Comparison of ENCODE assay signal across 1 cellular context in the genomic region with DNA sequence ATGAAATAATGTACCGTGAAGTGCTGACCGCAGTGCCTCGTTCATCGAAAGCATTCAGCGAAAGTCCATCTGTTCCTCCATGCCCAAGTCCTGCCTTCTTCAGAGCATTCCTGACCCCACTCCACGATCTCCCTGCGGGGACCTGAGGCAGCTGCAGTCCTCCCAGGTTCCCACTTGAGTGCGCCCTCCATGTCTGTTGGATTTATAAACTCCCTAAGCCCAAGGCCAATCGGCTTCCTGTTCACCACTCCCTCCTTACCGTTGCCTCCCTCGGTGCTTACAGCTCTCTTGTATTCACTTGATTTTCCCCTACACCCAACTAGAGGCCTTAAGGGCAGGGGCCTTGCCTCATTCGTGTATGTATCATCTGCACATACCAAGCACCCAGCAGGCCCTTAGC.
TF ChIP-seq lines count a peak whose summit lies in the region.

No MANE protein-coding gene starts in this region.

TF ChIP-seq in H1, 55 proteins besides CTCF, POLR2A, EP300 and RAD21:
- TF ChIP-seq, protein P1, sequence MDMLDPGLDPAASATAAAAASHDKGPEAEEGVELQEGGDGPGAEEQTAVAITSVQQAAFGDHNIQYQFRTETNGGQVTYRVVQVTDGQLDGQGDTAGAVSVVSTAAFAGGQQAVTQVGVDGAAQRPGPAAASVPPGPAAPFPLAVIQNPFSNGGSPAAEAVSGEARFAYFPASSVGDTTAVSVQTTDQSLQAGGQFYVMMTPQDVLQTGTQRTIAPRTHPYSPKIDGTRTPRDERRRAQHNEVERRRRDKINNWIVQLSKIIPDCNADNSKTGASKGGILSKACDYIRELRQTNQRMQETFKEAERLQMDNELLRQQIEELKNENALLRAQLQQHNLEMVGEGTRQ (IDR thresholded peaks at IDR 0.05; ENCODE audit: low read length) = no peak
- TF ChIP-seq FOSL1 (IDR thresholded peaks at IDR 0.05; ENCODE audit: insufficient read depth, low read depth, low read length) (no peak), GABPA (IDR thresholded peaks at IDR 0.05; ENCODE audit: borderline replicate concordance, insufficient read depth, low read length) (no peak), ZNF274 (IDR thresholded peaks at IDR 0.05; ENCODE audit: borderline replicate concordance, extremely low read depth, low read length) (no peak), SRF (IDR thresholded peaks at IDR 0.05; ENCODE audit: low read depth, low read length) (no peak), RFX5 (IDR thresholded peaks at IDR 0.05; ENCODE audit: borderline replicate concordance, low read depth, low read length) (no peak), RBBP5 (IDR thresholded peaks at IDR 0.05; ENCODE audit: borderline replicate concordance, low read depth, low read length) (no peak), TAF1 (IDR thresholded peaks at IDR 0.05; ENCODE audit: low read depth, low read length) (no peak), NRF1 (IDR thresholded peaks at IDR 0.05; ENCODE audit: low read depth, low read length) (no peak)
